Comparison of ENCODE assay signal across 17 cellular contexts in genomic region chr1:91338501-91338900, GRCh38.
DNase-seq lines count a peak whose midpoint lies in the region; ATAC-seq and TF ChIP-seq lines count a peak whose summit lies in the region.
"Had no signal": no experiment of that assay in that cellular context is flagged by ENCODE, and none has a peak within 500 bp of the region (broad histone marks: within the 10 kb centered on the region; RNA-seq: fewer than 3 reads in every experiment).

No MANE protein-coding gene starts in this region.

- H3K4me2 ChIP-seq in DOHH2 (ENCODE audit: low read length) (no peak overlapping the region), neuronal stem cell (ENCODE audit: insufficient read depth, low read length, poor library complexity, severe bottlenecking) (no peak overlapping the region)
- H3K4me2 ChIP-seq: BLaER1 had no signal

- no peak overlapping the region for H3K4me3 Mint-ChIP-seq in chondrocyte (ENCODE audit: unreplicated experiment)
- no peak overlapping the region for H3K4me3 Mint-ChIP-seq in activated CD4-positive, alpha-beta memory T cell treated with anti-CD3 and anti-CD28 coated beads, Interleukin-2, amount 10 ng/mL, durations not matched to agents 7 days and 5 days
- H3K4me3 Mint-ChIP-seq: CD14-positive monocyte; CD4-positive, alpha-beta memory T cell had no signal

- H2AK5ac ChIP-seq in neuronal stem cell (ENCODE audit: low read depth, low read length), result peak overlapping the region; percentile 28

- H3K36me3 Mint-ChIP-seq in chondrocyte (ENCODE audit: low read depth), result no peaks in the 10 kb centered on the region
- no peaks in the 10 kb centered on the region for H3K36me3 Mint-ChIP-seq in activated CD4-positive, alpha-beta memory T cell treated with anti-CD3 and anti-CD28 coated beads, Interleukin-2, amount 10 ng/mL, durations not matched to agents 7 days and 5 days (ENCODE audit: low read depth)
- H3K36me3 Mint-ChIP-seq: CD14-positive monocyte; CD4-positive, alpha-beta memory T cell had no signal

- no peak overlapping the region for H2BK120ac ChIP-seq in neuronal stem cell (ENCODE audit: low read depth, low read length)

- no peak overlapping the region for H2AFZ ChIP-seq in neuronal stem cell (ENCODE audit: low read length)
- H2AFZ ChIP-seq: GM23248 had no signal

- H4K20me1 ChIP-seq in DOHH2 (ENCODE audit: control insufficient read depth, insufficient read depth, low read depth, low read length), result no peaks in the 10 kb centered on the region
- H4K20me1 ChIP-seq: BLaER1 had no signal

- H3K4me3 ChIP-seq in DOHH2 (ENCODE audit: low read length) (no peak overlapping the region), neuronal stem cell (ENCODE audit: low read length in 2 of 2) (no peak overlapping the region), upper lobe of right lung (no peak overlapping the region)
- H3K4me3 ChIP-seq: BLaER1, GM23248, HAP-1 had no signal

- H2BK12ac ChIP-seq in neuronal stem cell (ENCODE audit: low read length), result peak overlapping the region; percentile 73

- H2BK15ac ChIP-seq in neuronal stem cell (ENCODE audit: low read length), result no peak overlapping the region

- H3K27ac ChIP-seq in DOHH2 (ENCODE audit: low read depth, low read length) (no peak overlapping the region), neuronal stem cell (replicated peaks; ENCODE audit: low read length) (no peak overlapping the region), upper lobe of right lung (no peak overlapping the region)
- H3K27ac ChIP-seq: BLaER1, GM23248 had no signal

- H3K27me3 ChIP-seq in DOHH2 (ENCODE audit: control insufficient read depth, low read length) (no peaks in the 10 kb centered on the region), neuronal stem cell (ENCODE audit: control insufficient read depth in 3 of 3, insufficient read depth in 3 of 3, low read depth in 1 of 3, low read length in 3 of 3) (no peaks in the 10 kb centered on the region), upper lobe of right lung (no peaks in the 10 kb centered on the region)
- H3K27me3 ChIP-seq: BLaER1 had no signal

- no peaks in the 10 kb centered on the region for H3K36me3 ChIP-seq in DOHH2 (ENCODE audit: control insufficient read depth, low read length)
- H3K36me3 ChIP-seq in neuronal stem cell (replicated peaks in 1 of 2; ENCODE audit: control insufficient read depth in 2 of 2, insufficient read depth in 2 of 2, low read length in 2 of 2), result peaks cover 5 to 6% of the 10 kb centered on the region in 2 donors
- H3K36me3 ChIP-seq in upper lobe of right lung, result no peaks in the 10 kb centered on the region
- H3K36me3 ChIP-seq: BLaER1, HAP-1 had no signal

- H3K9me3 ChIP-seq in DOHH2 (ENCODE audit: control insufficient read depth, insufficient read depth, low read length) (no peaks in the 10 kb centered on the region), neuronal stem cell (replicated peaks in 1 of 2; ENCODE audit: control insufficient read depth in 2 of 2, insufficient read depth in 1 of 2, low read depth in 1 of 2, low read length in 2 of 2) (peaks cover 5% of the 10 kb centered on the region in 2 donors), upper lobe of right lung (no peaks in the 10 kb centered on the region)
- H3K9me3 ChIP-seq: HAP-1 had no signal

- no peaks in the 10 kb centered on the region for H3K27me3 Mint-ChIP-seq in chondrocyte (ENCODE audit: low read depth)
- peaks cover 21% of the 10 kb centered on the region for H3K27me3 Mint-ChIP-seq in activated CD4-positive, alpha-beta memory T cell treated with anti-CD3 and anti-CD28 coated beads, Interleukin-2, amount 10 ng/mL, durations not matched to agents 7 days and 5 days

- TF ChIP-seq CTCF in DOHH2 (IDR thresholded peaks at IDR 0.05; ENCODE audit: low read depth, low read length, poor library complexity, severe bottlenecking), result peak; percentile 8
- no peak for TF ChIP-seq CTCF in chondrocyte (IDR thresholded peaks at IDR 0.05)
- no peak for TF ChIP-seq CTCF in upper lobe of right lung (IDR thresholded peaks at IDR 0.05)

- peak overlapping the region; percentile 98 for H3K23ac ChIP-seq in neuronal stem cell (ENCODE audit: low read depth, low read length, poor library complexity)

- H3K4me1 ChIP-seq in DOHH2 (ENCODE audit: control insufficient read depth, low read length), result no peaks in the 10 kb centered on the region
- H3K4me1 ChIP-seq in neuronal stem cell (ENCODE audit: control insufficient read depth in 2 of 2, insufficient read depth in 1 of 2, low read depth in 1 of 2, low read length in 2 of 2), result peaks cover 0 to 5% of the 10 kb centered on the region in 2 donors
- no peaks in the 10 kb centered on the region for H3K4me1 ChIP-seq in upper lobe of right lung
- H3K4me1 ChIP-seq: BLaER1, HAP-1 had no signal

- H3K9me2 ChIP-seq in DOHH2 (replicated peaks; ENCODE audit: control insufficient read depth, low read length), result no peaks in the 10 kb centered on the region

- no peaks in the 10 kb centered on the region for H3F3A ChIP-seq in DOHH2 (ENCODE audit: control insufficient read depth, insufficient read depth)

- no peak overlapping the region for H3K27ac Mint-ChIP-seq in chondrocyte (ENCODE audit: unreplicated experiment)
- H3K27ac Mint-ChIP-seq in activated CD4-positive, alpha-beta memory T cell treated with anti-CD3 and anti-CD28 coated beads, Interleukin-2, amount 10 ng/mL, durations not matched to agents 7 days and 5 days, result no peak overlapping the region
- H3K27ac Mint-ChIP-seq: CD14-positive monocyte; CD4-positive, alpha-beta memory T cell had no signal

- peak; percentile 80 for DNase-seq in chondrocyte (ENCODE audit: low spot score)
- no peak for DNase-seq in neuronal stem cell (ENCODE audit: low spot score)
- no peak for DNase-seq in upper lobe of right lung
- DNase-seq in NCI-H510A (lab: John Stamatoyannopoulos, UW), result no peak
- DNase-seq in DMS79 (lab: John Stamatoyannopoulos, UW), result no peak
- no peak for DNase-seq in activated CD4-positive, alpha-beta memory T cell treated with anti-CD3 and anti-CD28 coated beads, Interleukin-2, amount 10 ng/mL, durations not matched to agents 7 days and 5 days
- no peak for DNase-seq in stimulated activated CD4-positive, alpha-beta T cell treated with anti-CD3 and anti-CD28 coated beads, Interleukin-12 subunit alpha, Interleukin-12 subunit beta, amount 100 ng/mL, for 4 hours
- DNase-seq: 8988T; Calu3; CD4-positive, alpha-beta memory T cell; DND-41; GM23248 had no signal

- peak overlapping the region; percentile 56 for H3K14ac ChIP-seq in neuronal stem cell (ENCODE audit: low read length)

- WGBS in neuronal stem cell (ENCODE audit: extremely low coverage in 2 of 2, insufficient read length in 2 of 2, insufficient replicate concordance in 1 of 2), 2 donors, result no CpG with 5 or more reads among the region's 7 CpGs

- POLR2A ChIA-PET in activated CD4-positive, alpha-beta memory T cell treated with anti-CD3 and anti-CD28 coated beads, Interleukin-2, amount 10 ng/mL, durations not matched to agents 7 days and 5 days (lab: Charles Lee), result no interaction called here

- H3K18ac ChIP-seq in neuronal stem cell (ENCODE audit: low read length), result no peak overlapping the region

- no peak overlapping the region for H4K91ac ChIP-seq in neuronal stem cell (ENCODE audit: low read depth, low read length, poor library complexity)

- peaks cover 21% of the 10 kb centered on the region for H3K4me1 Mint-ChIP-seq in chondrocyte (ENCODE audit: low read depth)
- no peaks in the 10 kb centered on the region for H3K4me1 Mint-ChIP-seq in activated CD4-positive, alpha-beta memory T cell treated with anti-CD3 and anti-CD28 coated beads, Interleukin-2, amount 10 ng/mL, durations not matched to agents 7 days and 5 days
- H3K4me1 Mint-ChIP-seq: CD14-positive monocyte; CD4-positive, alpha-beta memory T cell had no signal

- H3K79me1 ChIP-seq in neuronal stem cell (ENCODE audit: low read depth, low read length), result peaks cover 4% of the 10 kb centered on the region

- no peaks in the 10 kb centered on the region for H3K79me2 ChIP-seq in DOHH2 (ENCODE audit: control insufficient read depth, low read length)

- peak overlapping the region; percentile 3 for H4K8ac ChIP-seq in neuronal stem cell (ENCODE audit: low read depth, low read length)

- no peaks in the 10 kb centered on the region for H3K9me3 Mint-ChIP-seq in chondrocyte (ENCODE audit: low read depth)
- no peaks in the 10 kb centered on the region for H3K9me3 Mint-ChIP-seq in activated CD4-positive, alpha-beta memory T cell treated with anti-CD3 and anti-CD28 coated beads, Interleukin-2, amount 10 ng/mL, durations not matched to agents 7 days and 5 days

- CTCF ChIA-PET in activated CD4-positive, alpha-beta memory T cell treated with anti-CD3 and anti-CD28 coated beads, Interleukin-2, amount 10 ng/mL, durations not matched to agents 7 days and 5 days (lab: Charles Lee), result no interaction called here

- intact Hi-C loops in upper lobe of right lung (cut with DNase I), result no loop called here

- H3K4ac ChIP-seq in neuronal stem cell (ENCODE audit: low read length), result peak overlapping the region; percentile 37

- peak; percentile 15 for ATAC-seq in upper lobe of right lung
- ATAC-seq: HepG2 had no signal

- peak overlapping the region; percentile 24 for H2BK5ac ChIP-seq in neuronal stem cell (ENCODE audit: low read length)

- H3K9ac ChIP-seq in neuronal stem cell (ENCODE audit: low read depth, low read length, poor library complexity), result peak overlapping the region; percentile 70
- H3K9ac ChIP-seq: BLaER1, GM23248 had no signal
